8 cellular contexts compared by ENCODE assay signal in genomic region chr17:44758414-44759095, GRCh38. TPM values are rescaled to one million over a fixed set of nuclear protein-coding genes. Genes with fewer than 3 reads are reported as not detected.
A peak's percentile ranks its signal among the peaks of the same experiment; 100 is the strongest.
DNase-seq lines count a peak whose midpoint lies in the region; ATAC-seq and TF ChIP-seq lines count a peak whose summit lies in the region.

ADAM11 (plus strand) TSS chr17:44758988; CDS start chr17:44759200, 212 bp downstream.

- no peak for TF ChIP-seq CTCF in WI38 (IDR thresholded peaks at IDR 0.05; ENCODE audit: low read depth, low read length)
- no peak for TF ChIP-seq CTCF in heart right ventricle (IDR thresholded peaks at IDR 0.05)
- no peak for TF ChIP-seq CTCF in smooth muscle cell (IDR thresholded peaks at IDR 0.05; ENCODE audit: borderline replicate concordance, insufficient read depth, poor library complexity, severe bottlenecking)

- ATAC-seq in heart right ventricle, result peak in 5 of 8 donors; percentile 8 to 50 (median 16)

- peak within 1 kb of the TSS in 2 of 10 donors; percentile 37 to 69 for H3K27ac ChIP-seq in heart right ventricle
- H3K27ac ChIP-seq in smooth muscle cell (ENCODE audit: low read depth), result no peak within 1 kb of the TSS

- H3K36me3 ChIP-seq in heart right ventricle, result no peaks in the 10 kb centered on the region
- no peaks in the 10 kb centered on the region for H3K36me3 ChIP-seq in smooth muscle cell (ENCODE audit: low read depth)

- no peak within 1 kb of the TSS for H3K9ac ChIP-seq in smooth muscle cell (ENCODE audit: low read depth)

- H3K4me1 ChIP-seq in heart right ventricle (peaks cover 4 to 22% (median 14%) of the 10 kb centered on the region in 9 donors), smooth muscle cell (ENCODE audit: low read depth) (peaks cover 9% of the 10 kb centered on the region)

- H3F3A ChIP-seq in smooth muscle cell (ENCODE audit: low read depth), result no peaks in the 10 kb centered on the region

- H3K27me3 ChIP-seq in heart right ventricle (peaks cover 0 to 49% (median 33%) of the 10 kb centered on the region in 7 donors), smooth muscle cell (ENCODE audit: low read depth) (peaks cover 48% of the 10 kb centered on the region)

- WGBS in heart right ventricle, 2 donors, result 4 to 5% methylated on average over 52 to 74 of the region's 76 CpGs
- WGBS in smooth muscle cell (ENCODE audit: low lambda C conversion rate), result 15% methylated on average over 22 of the region's 76 CpGs

- H3K79me2 ChIP-seq in smooth muscle cell (ENCODE audit: low read depth), result no peaks in the 10 kb centered on the region

- H2AFZ ChIP-seq in smooth muscle cell (ENCODE audit: low read depth), result no peak within 1 kb of the TSS

- H3K4me3 ChIP-seq in WI38 (ENCODE audit: low read depth, low read length), result peak within 1 kb of the TSS; percentile 45
- peak within 1 kb of the TSS; percentile 18 to 67 (median 46) for H3K4me3 ChIP-seq in heart right ventricle
- peak within 1 kb of the TSS; percentile 47 for H3K4me3 ChIP-seq in smooth muscle cell

- DNase-seq in NCI-H1417 (lab: John Stamatoyannopoulos, UW) (peak in 2 of 3 experiments; percentile 17 to 37), NCI-H1417 treated with DMSO at 0.1 percent for 48 hours (lab: John Stamatoyannopoulos, UW) (no peak), heart right ventricle (no peak), smooth muscle cell (lab: John Stamatoyannopoulos, UW; ENCODE audit: unreplicated experiment) (no peak), NOMO-1 treated with DMSO at 0.1 percent for 48 hours (lab: John Stamatoyannopoulos, UW; ENCODE audit: unreplicated experiment) (no peak), NCI-H510A (lab: John Stamatoyannopoulos, UW) (no peak), NCI-H2107 (lab: John Stamatoyannopoulos, UW) (no peak)

- intact Hi-C loops in heart right ventricle (cut with DNase I), result no loop called here

- H4K20me1 ChIP-seq in smooth muscle cell (ENCODE audit: low read depth), result no peaks in the 10 kb centered on the region

- peak within 1 kb of the TSS; percentile 89 for H3K4me2 ChIP-seq in smooth muscle cell

- H3K9me3 ChIP-seq in heart right ventricle (no peaks in the 10 kb centered on the region), smooth muscle cell (replicated peaks; ENCODE audit: low read depth) (no peaks in the 10 kb centered on the region)

RNA-seq across cellular contexts. Expression of gene ADAM11, which starts in this region (rescaled TPM):
- total RNA-seq in heart right ventricle (10 to 100 TPM in 4 of 10 donors, 1 to 10 TPM in 6; 3.2 to 18.3 (median 7.8) TPM), smooth muscle cell (0.40 TPM in 1 of 2 replicates, not detected in the other)
- polyA plus RNA-seq in heart right ventricle (10 to 100 TPM in 1 of 2 donors, under 1 TPM in 1; 0.75 to 13.0 TPM), smooth muscle cell (0.27 and 0.48 TPM in 2 replicates)

Comparison
In these comparisons a context has a peak if more than half of its experiments do, and no peak if none do; other contexts are left out.
1. DNase-seq: peak in NCI-H1417 (2 of 3); none in NCI-H1417 treated with DMSO at 0.1 percent for 48 hours (single experiment), heart right ventricle (0 of 2), smooth muscle cell (single experiment), NOMO-1 treated with DMSO at 0.1 percent for 48 hours (single experiment), NCI-H510A (single experiment) and NCI-H2107 (single experiment).
2. Peak in every context shown above with its lines, with median percentiles within 50 percentile points of each other: H3K4me3 ChIP-seq.